Comparison of ENCODE assay signal across 1 cellular context in genomic region chr6:13611715-13612114, GRCh38.
TF ChIP-seq lines count a peak whose summit lies in the region.

No MANE protein-coding gene starts in this region.

TF ChIP-seq in HepG2, 621 proteins besides CTCF, POLR2A, EP300 and RAD21:
- no peak for TF ChIP-seq MYNN (CRISPR knock-in tag; IDR thresholded peaks at IDR 0.05; ENCODE audit: low read depth)
- no peak for TF ChIP-seq AHDC1 (CRISPR knock-in tag; IDR thresholded peaks at IDR 0.05; ENCODE audit: borderline replicate concordance)
- no peak for TF ChIP-seq ZNF225 (CRISPR knock-in tag; IDR thresholded peaks at IDR 0.05)
- TF ChIP-seq PATZ1 (CRISPR knock-in tag; IDR thresholded peaks at IDR 0.05) = no peak
- TF ChIP-seq TRIM22 (IDR thresholded peaks at IDR 0.05) = no peak
- TF ChIP-seq SMARCC2 (IDR thresholded peaks at IDR 0.05) = no peak
- TF ChIP-seq, protein P1, sequence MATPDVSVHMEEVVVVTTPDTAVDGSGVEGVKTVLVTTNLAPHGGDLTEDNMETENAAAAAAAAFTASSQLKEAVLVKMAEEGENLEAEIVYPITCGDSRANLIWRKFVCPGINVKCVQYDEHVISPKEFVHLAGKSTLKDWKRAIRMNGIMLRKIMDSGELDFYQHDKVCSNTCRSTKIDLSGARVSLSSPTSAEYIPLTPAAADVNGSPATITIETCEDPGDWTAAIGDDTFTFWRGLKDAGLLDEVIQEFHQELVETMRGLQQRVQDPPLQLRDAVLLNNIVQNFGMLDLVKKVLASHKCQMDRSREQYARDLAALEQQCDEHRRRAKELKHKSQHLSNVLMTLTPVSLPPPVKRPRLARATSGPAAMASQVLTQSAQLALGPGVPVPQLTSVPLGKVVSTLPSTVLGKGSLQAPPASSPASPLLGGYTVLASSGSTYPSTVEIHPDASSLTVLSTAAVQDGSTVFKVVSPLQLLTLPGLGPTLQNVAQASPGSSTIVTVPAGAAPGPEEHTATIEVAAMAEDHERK (CRISPR knock-in tag; IDR thresholded peaks at IDR 0.05; ENCODE audit: low read depth) = no peak
- no peak for TF ChIP-seq HDAC6 (IDR thresholded peaks at IDR 0.05; ENCODE audit: low read depth, low read length)
